In the genomic region with DNA sequence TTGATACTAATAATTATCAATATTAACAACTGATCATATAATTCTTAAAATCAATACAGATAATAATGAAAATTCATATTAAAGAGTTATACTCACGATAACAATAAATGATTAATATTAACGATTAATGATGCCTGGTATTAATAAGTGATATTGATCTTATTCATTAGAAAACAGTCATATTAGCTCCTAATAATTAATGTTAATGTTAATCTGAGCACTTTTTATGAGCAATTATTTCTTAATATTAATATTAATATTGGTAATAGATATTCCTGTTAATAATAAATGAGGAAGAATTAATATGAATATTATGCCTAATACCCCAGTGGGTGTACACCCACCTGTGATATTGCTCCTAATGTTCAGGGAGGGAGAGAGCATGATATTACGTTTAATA, we compare ENCODE assay signal across 11 cellular contexts. TPM values are rescaled to one million over a fixed set of nuclear protein-coding genes. Genes with fewer than 3 reads are reported as not detected.
"Had no signal": no experiment of that assay in that cellular context is flagged by ENCODE, and none has a peak within 500 bp of the region (broad histone marks: within the 10 kb centered on the region; RNA-seq: fewer than 3 reads in every experiment).

No MANE protein-coding gene starts in this region.

- ATAC-seq: HCT116, HepG2 had no signal

- H3K36me3 Mint-ChIP-seq: IgD-negative memory B cell had no signal

- H3K9me3 Mint-ChIP-seq: HFFc6, IgD-negative memory B cell had no signal

- DNase-seq: GM23248, GOT3, H7, HFFc6, KG1 had no signal

- H3K9me3 ChIP-seq: HAP-1 had no signal

- H3K4me3 Mint-ChIP-seq: HFFc6 had no signal

- H3K27ac Mint-ChIP-seq: HFFc6, IgD-negative memory B cell had no signal

- H3K4me1 ChIP-seq: HAP-1 had no signal

- H3K27ac ChIP-seq: GM23248, HL-60 had no signal

- H3K4me3 ChIP-seq: GM23248, HAP-1 had no signal

- H3K4me1 Mint-ChIP-seq: IgD-negative memory B cell had no signal

- H3K27me3 Mint-ChIP-seq: IgD-negative memory B cell had no signal

- H3K9ac ChIP-seq: GM23248 had no signal

- FAIRE-seq: HepG2 had no signal

- H3K36me3 ChIP-seq: HAP-1 had no signal

RNA-seq across cellular contexts. Expression of a gene that starts 23.6 kb away (rescaled TPM):
- total RNA-seq: GM23248, H7, HepG2, HT1080 had no signal
- polyA plus RNA-seq: HepG2 had no signal
